ENCODE assay signal across 13 cellular contexts in genomic region chr2:190980630-190981214, GRCh38. TPM values are rescaled to one million over a fixed set of nuclear protein-coding genes. Genes with fewer than 3 reads are reported as not detected.
DNase-seq lines count a peak whose midpoint lies in the region; ATAC-seq and TF ChIP-seq lines count a peak whose summit lies in the region.
"Had no signal": no experiment of that assay in that cellular context is flagged by ENCODE, and none has a peak within 500 bp of the region (broad histone marks: within the 10 kb centered on the region; RNA-seq: fewer than 3 reads in every experiment).

No MANE protein-coding gene starts in this region.

- H3K36me3 ChIP-seq in heart left ventricle (peaks cover 0 to 100% (median 88%) of the 10 kb centered on the region in 9 donors), SJCRH30 (peaks cover 91% of the 10 kb centered on the region), hepatocyte (replicated peaks; ENCODE audit: insufficient read depth, low read depth) (peaks cover 14% of the 10 kb centered on the region), thyroid gland (peaks cover 44 to 47% of the 10 kb centered on the region in 2 donors)

- WGBS in heart left ventricle, 4 donors, result 65 to 72% (median 67%) methylated on average over 10 of the region's 10 CpGs
- 43% methylated on average over 10 of the region's 10 CpGs for WGBS in hepatocyte (ENCODE audit: low lambda C conversion rate, missing lambda C conversion rate)
- WGBS in thyroid gland, 2 donors, result 62 to 63% methylated on average over 10 of the region's 10 CpGs

- H3K79me2 ChIP-seq in hepatocyte, result no peaks in the 10 kb centered on the region

- intact Hi-C loops in heart left ventricle (cut with DNase I) (loop anchor here in 1 of 10 donors (5.0 kb wide), 1 partner anchor 118 kb away; no protein-coding TSS in a partner anchor), Right ventricle myocardium superior (cut with DNase I) (no loop called here), thyroid gland (cut with DNase I) (loop anchor here (10.0 kb wide), 1 partner anchor 136 kb away; no protein-coding TSS in a partner anchor)

- H3K4me3 ChIP-seq in heart left ventricle (peak overlapping the region in 4 of 12 donors; percentile 2 to 19 (median 4)), SJCRH30 (peak overlapping the region; percentile 10; the same call in 1 of the 2 replicates), hepatocyte (no peak overlapping the region), thyroid gland (replicated peaks in 1 of 3) (no peak overlapping the region)
- H3K4me3 ChIP-seq: adrenal gland, tibial nerve had no signal

- H3K4me1 ChIP-seq in heart left ventricle, result peaks cover 4 to 72% (median 22%) of the 10 kb centered on the region in 12 donors
- H3K4me1 ChIP-seq in SJCRH30, result peaks cover 29% of the 10 kb centered on the region
- H3K4me1 ChIP-seq in hepatocyte (ENCODE audit: insufficient read depth), result peaks cover 22% of the 10 kb centered on the region
- peaks cover 0 to 14% of the 10 kb centered on the region in 2 donors for H3K4me1 ChIP-seq in thyroid gland
- H3K4me1 ChIP-seq: adrenal gland had no signal

- DNase-seq in heart left ventricle, result no peak
- DNase-seq in Right ventricle myocardium superior, result no peak
- peak; percentile 48 to 71 for DNase-seq in SJCRH30
- no peak for DNase-seq in hepatocyte (ENCODE audit: low spot score)
- no peak for DNase-seq in thyroid gland
- no peak for DNase-seq in AG08395 (ENCODE audit: low spot score)
- DNase-seq in T-helper 9 cell, result no peak
- DNase-seq: DMS 273 treated with DMSO at 0.1 percent for 48 hours; NCI-H446 treated with DMSO at 0.1 percent for 48 hours; stimulated activated CD4-positive, alpha-beta T cell treated with anti-CD3 and anti-CD28 coated beads, Interleukin-1b, Interleukin-23, amount 100 ng/mL, for 48 hours had no signal

- TF ChIP-seq CTCF in heart left ventricle (IDR thresholded peaks at IDR 0.05) (no peak), hepatocyte (IDR thresholded peaks at IDR 0.05; ENCODE audit: poor library complexity) (no peak), thyroid gland (IDR thresholded peaks at IDR 0.05) (no peak)

- H3K4me2 ChIP-seq in hepatocyte, result peak overlapping the region; percentile 66

- no peaks in the 10 kb centered on the region for H3K9me2 ChIP-seq in hepatocyte (replicated peaks; ENCODE audit: insufficient read depth)

- no peaks in the 10 kb centered on the region for H4K20me1 ChIP-seq in hepatocyte (ENCODE audit: insufficient read depth, poor library complexity, severe bottlenecking)

- no peak for TF ChIP-seq POLR2A in heart left ventricle (IDR thresholded peaks at IDR 0.05)
- no peak for TF ChIP-seq POLR2A in thyroid gland (IDR thresholded peaks at IDR 0.05)

- H3K9me3 ChIP-seq in heart left ventricle, result no peaks in the 10 kb centered on the region
- no peaks in the 10 kb centered on the region for H3K9me3 ChIP-seq in SJCRH30 (replicated peaks)
- H3K9me3 ChIP-seq in hepatocyte (ENCODE audit: low read depth), result no peaks in the 10 kb centered on the region
- H3K9me3 ChIP-seq in thyroid gland, result no peaks in the 10 kb centered on the region
- H3K9me3 ChIP-seq: adrenal gland, tibial nerve had no signal

- no peak overlapping the region for H2AFZ ChIP-seq in hepatocyte

- ATAC-seq in heart left ventricle (no peak), Right ventricle myocardium superior (ENCODE audit: poor library complexity) (no peak), HG03045 (IDR thresholded peaks at IDR 0.05; ENCODE audit: unreplicated experiment) (no peak)

- no peaks in the 10 kb centered on the region for H3K27me3 ChIP-seq in heart left ventricle
- no peaks in the 10 kb centered on the region for H3K27me3 ChIP-seq in SJCRH30
- H3K27me3 ChIP-seq in hepatocyte, result no peaks in the 10 kb centered on the region
- no peaks in the 10 kb centered on the region for H3K27me3 ChIP-seq in thyroid gland
- H3K27me3 ChIP-seq: adrenal gland, tibial nerve had no signal

- H3K27ac ChIP-seq in heart left ventricle (peak overlapping the region; percentile 53 to 85 (median 73)), SJCRH30 (peak overlapping the region; percentile 9; the same call in 1 of the 2 replicates), hepatocyte (peak overlapping the region; percentile 66), thyroid gland (peak overlapping the region; percentile 59 to 67 (median 64))

RNA-seq across cellular contexts. Expression of gene STAT1, which starts 33.2 kb away (rescaled TPM):
- total RNA-seq in heart left ventricle (100 to 1,000 TPM in 1 of 9 donors, 10 to 100 TPM in 8; 29.1 to 469 (median 55.1) TPM), Right ventricle myocardium superior (31.5 TPM), hepatocyte (102 and 124 TPM in 2 replicates), thyroid gland (10 to 100 TPM; 38.0 to 87.7 (median 61.3) TPM)
- polyA plus RNA-seq in heart left ventricle (10 to 100 TPM in 1 of 2 donors, 1 to 10 TPM in 1; 7.8 to 31.8 TPM), hepatocyte (53.3 and 70.9 TPM in 2 replicates)
- 130 and 135 TPM in 2 replicates for total RNA-seq in SJCRH30 (2014; rRNA removed; shearing (Covaris generic))

Comparison
In these comparisons a context has a peak if more than half of its experiments do, and no peak if none do; other contexts are left out.
1. DNase-seq: peak in SJCRH30 (2 of 2); none in heart left ventricle (0 of 5), Right ventricle myocardium superior (single experiment), hepatocyte (single experiment), thyroid gland (0 of 2), AG08395 (single experiment) and T-helper 9 cell (single experiment).
2. H3K27ac ChIP-seq: peak in every context shown above with its lines; median percentile 73 in heart left ventricle; 66 in hepatocyte; 64 in thyroid gland; 9 in SJCRH30.